Comparison of ENCODE assay signal across 1 cellular context in the genomic region with DNA sequence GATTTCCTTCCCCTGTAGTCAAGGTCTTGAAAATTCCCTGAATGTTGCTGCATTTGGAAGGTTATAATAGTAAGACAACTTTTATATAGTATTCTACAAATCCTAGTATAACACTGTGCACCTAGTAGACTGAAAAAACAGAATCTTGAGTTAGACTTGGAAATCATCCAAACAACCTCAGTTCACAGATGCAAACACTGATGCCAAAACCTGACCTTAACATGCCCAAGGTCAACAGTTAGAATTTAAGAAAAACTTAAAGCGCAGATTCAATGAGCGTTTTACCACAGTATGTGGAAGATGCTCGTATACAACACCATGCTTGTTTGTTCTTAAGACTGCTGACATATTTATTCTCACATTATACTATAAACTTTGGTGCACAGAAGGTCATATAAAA.
TF ChIP-seq lines count a peak whose summit lies in the region.

No MANE protein-coding gene starts in this region.

TF ChIP-seq in GM12891, 5 proteins besides CTCF, POLR2A, EP300 and RAD21:
- TF ChIP-seq POU2F2 (IDR thresholded peaks at IDR 0.05; ENCODE audit: low read depth, low read length) (no peak), SPI1 (IDR thresholded peaks at IDR 0.05; ENCODE audit: low read depth, low read length) (no peak), POLR2AphosphoS5 (IDR thresholded peaks at IDR 0.05; ENCODE audit: low read depth, low read length) (no peak), TAF1 (IDR thresholded peaks at IDR 0.05; ENCODE audit: low read depth, low read length) (no peak)
